ENCODE assay signal across 16 cellular contexts in the genomic region with DNA sequence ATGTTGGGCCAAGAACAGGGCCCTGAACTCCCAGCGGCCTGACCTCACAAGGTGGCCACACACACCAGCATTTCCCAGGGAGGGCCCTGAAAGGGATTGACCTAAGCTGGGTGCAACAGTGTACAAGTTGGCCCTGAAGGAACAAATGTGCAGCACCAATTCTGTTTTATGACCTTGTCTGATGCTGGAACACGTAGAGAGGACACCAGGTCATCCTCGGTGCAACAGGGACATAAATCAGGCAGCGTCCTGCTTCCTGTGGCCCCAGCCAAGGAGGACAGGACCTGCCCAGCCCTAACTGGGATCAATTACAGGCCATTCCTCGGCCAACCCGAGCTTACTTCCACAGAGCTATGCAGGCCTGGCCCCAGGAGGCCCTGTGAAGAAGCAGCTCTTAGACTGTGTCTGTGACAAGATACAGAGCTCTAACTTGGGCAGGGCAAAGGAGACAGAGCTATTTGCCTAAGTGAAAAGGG. TPM values are rescaled to one million over a fixed set of nuclear protein-coding genes. Genes with fewer than 3 reads are reported as not detected.
DNase-seq lines count a peak whose midpoint lies in the region; ATAC-seq and TF ChIP-seq lines count a peak whose summit lies in the region.
"Had no signal": no experiment of that assay in that cellular context is flagged by ENCODE, and none has a peak within 500 bp of the region (broad histone marks: within the 10 kb centered on the region; RNA-seq: fewer than 3 reads in every experiment).

No MANE protein-coding gene starts in this region.

- H2BK5ac ChIP-seq in neuronal stem cell (ENCODE audit: low read length): no peak overlapping the region

- H2BK15ac ChIP-seq in neuronal stem cell (ENCODE audit: low read length): no peak overlapping the region

- no peak overlapping the region for H2BK12ac ChIP-seq in neuronal stem cell (ENCODE audit: low read length)

- POLR2A ChIA-PET in RWPE1 (lab: Yijun Ruan, JAX; ENCODE audit: low non-redundant PET): no interaction called here

- no peaks in the 10 kb centered on the region for H3K9me3 Mint-ChIP-seq in natural killer cell treated with Interleukin-12 subunit alpha and Interleukin-12 subunit beta and Interleukin-15 and Interleukin-18, amount 100 ng/mL, for 72 hours
- H3K9me3 Mint-ChIP-seq: stimulated activated effector memory CD8-positive, alpha-beta T cell treated with anti-CD3 and anti-CD28 coated beads, Interleukin-12 subunit alpha, Interleukin-12 subunit beta, amount 100 ng/mL, for 72 hours had no signal

- H2BK120ac ChIP-seq in neuronal stem cell (ENCODE audit: low read depth, low read length): no peak overlapping the region

- no peak overlapping the region for H3K4me3 Mint-ChIP-seq in natural killer cell treated with Interleukin-12 subunit alpha and Interleukin-12 subunit beta and Interleukin-15 and Interleukin-18, amount 100 ng/mL, for 72 hours
- H3K4me3 Mint-ChIP-seq: stimulated activated effector memory CD8-positive, alpha-beta T cell treated with anti-CD3 and anti-CD28 coated beads, Interleukin-12 subunit alpha, Interleukin-12 subunit beta, amount 100 ng/mL, for 72 hours had no signal

- H3K18ac ChIP-seq in neuronal stem cell (ENCODE audit: low read length): peak overlapping the region; percentile 61

- H3K4me3 ChIP-seq in AG10803 (ENCODE audit: low read length) (no peak overlapping the region), heart right ventricle (no peak overlapping the region), neuronal stem cell (ENCODE audit: low read length in 2 of 2) (no peak overlapping the region), BE2C (ENCODE audit: low read depth, low read length) (no peak overlapping the region)
- H3K4me3 ChIP-seq: ascending aorta had no signal

- H2AFZ ChIP-seq in neuronal stem cell (ENCODE audit: low read length): peak overlapping the region; percentile 82

- CTCF ChIA-PET in RWPE1 (lab: Yijun Ruan, JAX): no interaction called here

- no peak overlapping the region for H3K23ac ChIP-seq in neuronal stem cell (ENCODE audit: low read depth, low read length, poor library complexity)

- H3K4me1 ChIP-seq in heart right ventricle (peaks cover 4 to 31% (median 15%) of the 10 kb centered on the region in 9 donors), neuronal stem cell (ENCODE audit: control insufficient read depth in 2 of 2, insufficient read depth in 1 of 2, low read depth in 1 of 2, low read length in 2 of 2) (peaks cover 0 to 8% of the 10 kb centered on the region in 2 donors), BE2C (peaks cover 2% of the 10 kb centered on the region; the same call in 1 of the 2 replicates)
- H3K4me1 ChIP-seq: ascending aorta had no signal

- intact Hi-C loops in heart right ventricle (cut with DNase I): loop anchor here in 1 of 10 donors (10.0 kb wide), 1 partner anchor 219 kb away; no protein-coding TSS in a partner anchor

- H3K4ac ChIP-seq in neuronal stem cell (ENCODE audit: low read length): no peak overlapping the region

- no peak overlapping the region for H3K9ac ChIP-seq in neuronal stem cell (ENCODE audit: low read depth, low read length, poor library complexity)

- H3K27ac ChIP-seq in RWPE1: peak overlapping the region; percentile 58
- peak overlapping the region in 5 of 10 donors; percentile 9 to 51 (median 28) for H3K27ac ChIP-seq in heart right ventricle
- H3K27ac ChIP-seq in neuronal stem cell (replicated peaks; ENCODE audit: low read length): no peak overlapping the region
- H3K27ac ChIP-seq: ascending aorta, VCaP had no signal

- no peak overlapping the region for H4K91ac ChIP-seq in neuronal stem cell (ENCODE audit: low read depth, low read length, poor library complexity)

- H2AK5ac ChIP-seq in neuronal stem cell (ENCODE audit: low read depth, low read length): no peak overlapping the region

- 30 to 50% methylated on average over 6 of the region's 6 CpGs for WGBS in heart right ventricle, 2 donors
- no CpG with 5 or more reads among the region's 6 CpGs for WGBS in neuronal stem cell (ENCODE audit: extremely low coverage in 2 of 2, insufficient read length in 2 of 2, insufficient replicate concordance in 1 of 2), 2 donors

- H3K27me3 ChIP-seq in heart right ventricle (no peaks in the 10 kb centered on the region), neuronal stem cell (ENCODE audit: control insufficient read depth in 3 of 3, insufficient read depth in 3 of 3, low read depth in 1 of 3, low read length in 3 of 3) (no peaks in the 10 kb centered on the region), BE2C (no peaks in the 10 kb centered on the region)
- H3K27me3 ChIP-seq: ascending aorta had no signal

- H3K14ac ChIP-seq in neuronal stem cell (ENCODE audit: low read length): no peak overlapping the region

- ATAC-seq in heart right ventricle (peak in 7 of 8 donors; percentile 30 to 70 (median 59)), HG03571 (IDR thresholded peaks at IDR 0.05; ENCODE audit: unreplicated experiment) (no peak)
- ATAC-seq in natural killer cell treated with Interleukin-12 subunit alpha and Interleukin-12 subunit beta and Interleukin-15 and Interleukin-18, amount 100 ng/mL, for 72 hours: no peak
- ATAC-seq: stimulated activated effector memory CD8-positive, alpha-beta T cell treated with anti-CD3 and anti-CD28 coated beads, Interleukin-12 subunit alpha, Interleukin-12 subunit beta, amount 100 ng/mL, for 72 hours had no signal

- no peak for TF ChIP-seq CTCF in AG10803 (conservative IDR thresholded peaks at IDR 0.05; ENCODE audit: low read length)
- no peak for TF ChIP-seq CTCF in RWPE1 (conservative IDR thresholded peaks at IDR 0.05; ENCODE audit: low read depth)
- no peak for TF ChIP-seq CTCF in heart right ventricle (IDR thresholded peaks at IDR 0.05)
- no peak for TF ChIP-seq CTCF in BE2C (IDR thresholded peaks at IDR 0.05; ENCODE audit: low read depth, low read length)

- H3K79me1 ChIP-seq in neuronal stem cell (ENCODE audit: low read depth, low read length): no peaks in the 10 kb centered on the region

- H4K8ac ChIP-seq in neuronal stem cell (ENCODE audit: low read depth, low read length): peak overlapping the region; percentile 44

- no peaks in the 10 kb centered on the region for H3K36me3 ChIP-seq in heart right ventricle
- no peaks in the 10 kb centered on the region for H3K36me3 ChIP-seq in neuronal stem cell (replicated peaks in 1 of 2; ENCODE audit: control insufficient read depth in 2 of 2, insufficient read depth in 2 of 2, low read length in 2 of 2)
- no peaks in the 10 kb centered on the region for H3K36me3 ChIP-seq in BE2C
- H3K36me3 ChIP-seq: ascending aorta had no signal

- H3K4me1 Mint-ChIP-seq in natural killer cell treated with Interleukin-12 subunit alpha and Interleukin-12 subunit beta and Interleukin-15 and Interleukin-18, amount 100 ng/mL, for 72 hours (ENCODE audit: low read depth in 2 of 2): peaks cover 0 to 3% of the 10 kb centered on the region in 2 donors

- peak; percentile 47 for DNase-seq in AG10803 (ENCODE audit: low read depth)
- no peak for DNase-seq in RWPE1 (ENCODE audit: low spot score)
- DNase-seq in heart right ventricle: no peak
- no peak for DNase-seq in neuronal stem cell (ENCODE audit: low spot score)
- DNase-seq in NCI-H345 treated with DMSO at 0.1 percent for 48 hours (lab: John Stamatoyannopoulos, UW; ENCODE audit: unreplicated experiment): no peak
- DNase-seq in natural killer cell treated with Interleukin-12 subunit alpha and Interleukin-12 subunit beta and Interleukin-15 and Interleukin-18, amount 100 ng/mL, for 72 hours (ENCODE audit: low spot score): no peak
- DNase-seq in BE2C: no peak
- DNase-seq: ACHN, activated gamma-delta T cell treated with Interleukin-2 at 50 U/mL for 16 hours, COR-L47, NCI-H1105, NCI-H345 had no signal

- peaks cover 42 to 64% of the 10 kb centered on the region in 2 donors for H3K27me3 Mint-ChIP-seq in natural killer cell treated with Interleukin-12 subunit alpha and Interleukin-12 subunit beta and Interleukin-15 and Interleukin-18, amount 100 ng/mL, for 72 hours

- H3K9me3 ChIP-seq in heart right ventricle (no peaks in the 10 kb centered on the region), neuronal stem cell (replicated peaks in 1 of 2; ENCODE audit: control insufficient read depth in 2 of 2, insufficient read depth in 1 of 2, low read depth in 1 of 2, low read length in 2 of 2) (peaks cover 0 to 7% of the 10 kb centered on the region in 2 donors), BE2C (no peaks in the 10 kb centered on the region)
- H3K9me3 ChIP-seq: ascending aorta had no signal

- H3K36me3 Mint-ChIP-seq in natural killer cell treated with Interleukin-12 subunit alpha and Interleukin-12 subunit beta and Interleukin-15 and Interleukin-18, amount 100 ng/mL, for 72 hours: no peaks in the 10 kb centered on the region
- H3K36me3 Mint-ChIP-seq: stimulated activated effector memory CD8-positive, alpha-beta T cell treated with anti-CD3 and anti-CD28 coated beads, Interleukin-12 subunit alpha, Interleukin-12 subunit beta, amount 100 ng/mL, for 72 hours had no signal

- H3K4me2 ChIP-seq in neuronal stem cell (ENCODE audit: insufficient read depth, low read length, poor library complexity, severe bottlenecking): no peak overlapping the region

- H3K27ac Mint-ChIP-seq in natural killer cell treated with Interleukin-12 subunit alpha and Interleukin-12 subunit beta and Interleukin-15 and Interleukin-18, amount 100 ng/mL, for 72 hours: no peak overlapping the region
- H3K27ac Mint-ChIP-seq: stimulated activated effector memory CD8-positive, alpha-beta T cell treated with anti-CD3 and anti-CD28 coated beads, Interleukin-12 subunit alpha, Interleukin-12 subunit beta, amount 100 ng/mL, for 72 hours had no signal

RNA-seq across cellular contexts. Expression of gene PHC2, which starts 12.8 kb away (rescaled TPM):
- total RNA-seq in heart right ventricle: 100 to 1,000 TPM in 5 of 10 donors, 10 to 100 TPM in 5; 96.7 to 136 (median 102) TPM
- 10 to 100 TPM; 81.2 to 95.4 TPM for polyA plus RNA-seq in heart right ventricle
- 128 TPM for polyA plus RNA-seq in neuronal stem cell (2013, experiment 1 of 2)
- polyA plus RNA-seq in neuronal stem cell (2013, experiment 2 of 2): 124 TPM
- 10 to 100 TPM; 14.2 to 27.4 TPM for total RNA-seq in natural killer cell treated with Interleukin-12 subunit alpha and Interleukin-12 subunit beta and Interleukin-15 and Interleukin-18, amount 100 ng/mL, for 72 hours
- polyA plus RNA-seq in BE2C (2012; ENCODE audit: insufficient read depth, insufficient read length, low read depth): 36.8 TPM

RNA-seq across cellular contexts. Expression of gene ZSCAN20, which starts 28.7 kb away (rescaled TPM):
- total RNA-seq in heart right ventricle: 1 to 10 TPM; 3.4 to 9.3 (median 5.8) TPM
- polyA plus RNA-seq in heart right ventricle: 1 to 10 TPM in 1 of 2 donors, under 1 TPM in 1; 0.83 to 1.6 TPM
- 2.1 TPM for polyA plus RNA-seq in neuronal stem cell (2013, experiment 1 of 2)
- 2.0 TPM for polyA plus RNA-seq in neuronal stem cell (2013, experiment 2 of 2)
- 1 to 10 TPM; 4.9 to 6.2 TPM for total RNA-seq in natural killer cell treated with Interleukin-12 subunit alpha and Interleukin-12 subunit beta and Interleukin-15 and Interleukin-18, amount 100 ng/mL, for 72 hours
- 0.63 TPM for polyA plus RNA-seq in BE2C (2012; ENCODE audit: insufficient read depth, insufficient read length, low read depth)

Comparison
In these comparisons a context has a peak if more than half of its experiments do, and no peak if none do; other contexts are left out.
1. ATAC-seq: peak in heart right ventricle (7 of 8); none in HG03571 (single experiment) and natural killer cell treated with Interleukin-12 subunit alpha and Interleukin-12 subunit beta and Interleukin-15 and Interleukin-18, amount 100 ng/mL, for 72 hours (0 of 2).